26 cellular contexts compared by ENCODE assay signal in the genomic region with DNA sequence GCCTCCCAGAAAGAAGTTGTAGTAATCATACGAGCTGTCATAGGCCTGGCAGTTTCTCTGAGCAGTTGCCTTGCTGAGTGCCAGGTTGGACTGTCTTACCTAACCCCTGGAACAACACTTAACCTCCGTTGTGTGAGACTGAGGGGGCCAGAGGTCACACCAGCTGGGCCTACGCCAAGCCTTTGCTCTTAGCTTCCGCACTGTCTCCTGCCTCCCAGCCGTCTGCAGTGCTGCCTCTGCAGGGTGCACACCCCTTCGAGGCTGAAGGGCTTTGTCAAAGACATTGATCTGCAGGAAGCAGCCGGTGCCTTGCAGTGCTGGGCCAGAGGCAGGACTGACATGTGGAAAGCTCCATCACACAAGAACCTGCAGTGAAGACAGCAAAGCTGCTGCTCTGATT. TPM values are rescaled to one million over a fixed set of nuclear protein-coding genes. Genes with fewer than 3 reads are reported as not detected.
DNase-seq lines count a peak whose midpoint lies in the region; ATAC-seq, FAIRE-seq and TF ChIP-seq lines count a peak whose summit lies in the region.
"Had no signal": no experiment of that assay in that cellular context is flagged by ENCODE, and none has a peak within 500 bp of the region (broad histone marks: within the 10 kb centered on the region; RNA-seq: fewer than 3 reads in every experiment).

No MANE protein-coding gene starts in this region.

- H3K27me3 ChIP-seq in bronchial epithelial cell (ENCODE audit: control insufficient read depth, insufficient read depth, low read length) (no peaks in the 10 kb centered on the region), HAP-1 (ENCODE audit: low read depth) (no peaks in the 10 kb centered on the region)
- H3K27me3 ChIP-seq: brain microvascular endothelial cell, heart left ventricle, neutrophil, tibial artery had no signal

- H3K27me3 Mint-ChIP-seq in activated naive CD8-positive, alpha-beta T cell treated with anti-CD3 and anti-CD28 coated beads, Interleukin-2, amount 10 ng/mL, durations not matched to agents 7 days and 5 days: no peaks in the 10 kb centered on the region
- no peaks in the 10 kb centered on the region for H3K27me3 Mint-ChIP-seq in activated naive CD8-positive, alpha-beta T cell treated with anti-CD3 and anti-CD28 coated beads, Interleukin-2, amount 50 U/mL, for 24 hours
- H3K27me3 Mint-ChIP-seq: CD4-positive, CD25-positive, alpha-beta regulatory T cell had no signal

- no peak for DNase-seq in activated naive CD8-positive, alpha-beta T cell treated with anti-CD3 and anti-CD28 coated beads, Interleukin-2, amount 10 ng/mL, durations not matched to agents 7 days and 5 days
- DNase-seq in activated naive CD8-positive, alpha-beta T cell treated with anti-CD3 and anti-CD28 coated beads, Interleukin-2, amount 50 U/mL, for 24 hours: no peak
- DNase-seq in ELF-1 (ENCODE audit: low read depth, low spot score) (peak; percentile 26), bronchial epithelial cell (ENCODE audit: low read depth) (no peak), posterior vena cava (ENCODE audit: low spot score) (peak; percentile 51), NCI-H1436 (lab: John Stamatoyannopoulos, UW) (no peak), Ammon's horn (ENCODE audit: low spot score) (no peak), HAP-1 (ENCODE audit: low spot score in 2 of 2) (no peak)
- DNase-seq: activated CD4-positive, alpha-beta T cell treated with anti-CD3 and anti-CD28 coated beads, Interleukin-2, amount 50 U/mL, for 4 hours; activated CD8-positive, alpha-beta memory T cell treated with anti-CD3 and anti-CD28 coated beads, Interleukin-2, amount 50 U/mL, for 4 hours; brain microvascular endothelial cell; CD4-positive, CD25-positive, alpha-beta regulatory T cell; effector CD4-positive, alpha-beta T cell; GOT3; heart left ventricle; Kasumi-1; kidney glomerular epithelial cell; mammary epithelial cell; NCI-H1436 treated with DMSO at 0.1 percent for 48 hours; NCI-H524; tibial artery had no signal

- intact Hi-C loops in posterior vena cava (cut with DNase I): no loop called here

- POLR2A ChIA-PET in activated naive CD8-positive, alpha-beta T cell treated with anti-CD3 and anti-CD28 coated beads, Interleukin-2, amount 10 ng/mL, durations not matched to agents 7 days and 5 days (lab: Charles Lee): interaction anchor here (0.6 to 1.3 kb wide), 3 partner anchors 97 to 244 kb away, joined by 3 to 4 read pairs (median 4); a partner anchor contains a TSS

- H3K27ac Mint-ChIP-seq in activated naive CD8-positive, alpha-beta T cell treated with anti-CD3 and anti-CD28 coated beads, Interleukin-2, amount 10 ng/mL, durations not matched to agents 7 days and 5 days: peak overlapping the region; percentile 5
- H3K27ac Mint-ChIP-seq in activated naive CD8-positive, alpha-beta T cell treated with anti-CD3 and anti-CD28 coated beads, Interleukin-2, amount 50 U/mL, for 24 hours: no peak overlapping the region
- H3K27ac Mint-ChIP-seq: activated T-helper 2 cell treated with anti-CD3 and anti-CD28 coated beads, Interferon-gamma antibody, Interleukin-2, Interleukin-4, amounts not matched to agents 10 μg/mL and 5 μg/mL and 100 μg/mL, durations not matched to agents 14 hours and 24 hours and 36 hours had no signal

- no peak for TF ChIP-seq CTCF in bronchial epithelial cell (IDR thresholded peaks at IDR 0.05; ENCODE audit: insufficient read depth, low read length, severe bottlenecking)

- peaks cover 35% of the 10 kb centered on the region for H3K4me1 Mint-ChIP-seq in activated naive CD8-positive, alpha-beta T cell treated with anti-CD3 and anti-CD28 coated beads, Interleukin-2, amount 10 ng/mL, durations not matched to agents 7 days and 5 days
- peaks cover 41% of the 10 kb centered on the region for H3K4me1 Mint-ChIP-seq in activated naive CD8-positive, alpha-beta T cell treated with anti-CD3 and anti-CD28 coated beads, Interleukin-2, amount 50 U/mL, for 24 hours

- peaks cover 21% of the 10 kb centered on the region for H3K36me3 Mint-ChIP-seq in activated naive CD8-positive, alpha-beta T cell treated with anti-CD3 and anti-CD28 coated beads, Interleukin-2, amount 10 ng/mL, durations not matched to agents 7 days and 5 days
- H3K36me3 Mint-ChIP-seq in activated naive CD8-positive, alpha-beta T cell treated with anti-CD3 and anti-CD28 coated beads, Interleukin-2, amount 50 U/mL, for 24 hours (ENCODE audit: low read depth): peaks cover 17% of the 10 kb centered on the region

- in situ Hi-C loops in HAP-1 (cut with MboI; ENCODE audit: low sequenced_read_pairs): no loop called here

- H3K4me3 Mint-ChIP-seq in activated naive CD8-positive, alpha-beta T cell treated with anti-CD3 and anti-CD28 coated beads, Interleukin-2, amount 10 ng/mL, durations not matched to agents 7 days and 5 days: no peak overlapping the region
- no peak overlapping the region for H3K4me3 Mint-ChIP-seq in activated naive CD8-positive, alpha-beta T cell treated with anti-CD3 and anti-CD28 coated beads, Interleukin-2, amount 50 U/mL, for 24 hours
- H3K4me3 Mint-ChIP-seq: CD4-positive, CD25-positive, alpha-beta regulatory T cell had no signal

- peak; percentile 31 for ATAC-seq in activated naive CD8-positive, alpha-beta T cell treated with anti-CD3 and anti-CD28 coated beads, Interleukin-2, amount 10 ng/mL, durations not matched to agents 7 days and 5 days (ENCODE audit: low read depth)
- ATAC-seq in activated naive CD8-positive, alpha-beta T cell treated with anti-CD3 and anti-CD28 coated beads, Interleukin-2, amount 50 U/mL, for 24 hours: no peak
- ATAC-seq: heart left ventricle, SK-N-SH treated with all-trans-retinoic acid at 6 μM for 48 hours had no signal

- H3K9me3 Mint-ChIP-seq in activated naive CD8-positive, alpha-beta T cell treated with anti-CD3 and anti-CD28 coated beads, Interleukin-2, amount 10 ng/mL, durations not matched to agents 7 days and 5 days: no peaks in the 10 kb centered on the region
- no peaks in the 10 kb centered on the region for H3K9me3 Mint-ChIP-seq in activated naive CD8-positive, alpha-beta T cell treated with anti-CD3 and anti-CD28 coated beads, Interleukin-2, amount 50 U/mL, for 24 hours
- H3K9me3 Mint-ChIP-seq: activated T-helper 2 cell treated with anti-CD3 and anti-CD28 coated beads, Interferon-gamma antibody, Interleukin-2, Interleukin-4, amounts not matched to agents 10 μg/mL and 5 μg/mL and 100 μg/mL, durations not matched to agents 14 hours and 24 hours and 36 hours; CD4-positive, CD25-positive, alpha-beta regulatory T cell had no signal

- H3K4me3 ChIP-seq in bronchial epithelial cell (ENCODE audit: low read depth, low read length): no peak overlapping the region
- no peak overlapping the region for H3K4me3 ChIP-seq in HAP-1
- H3K4me3 ChIP-seq: heart left ventricle, prostate gland, tibial artery had no signal

- peaks cover 29% of the 10 kb centered on the region for H3K36me3 ChIP-seq in bronchial epithelial cell (ENCODE audit: control insufficient read depth, insufficient read depth, low read length)
- peaks cover 30% of the 10 kb centered on the region for H3K36me3 ChIP-seq in HAP-1 (replicated peaks)

- peak; percentile 23 for FAIRE-seq in bronchial epithelial cell (lab: Jason Lieb, UNC)
- FAIRE-seq: colon had no signal

- H3K9me3 ChIP-seq in HAP-1: no peaks in the 10 kb centered on the region
- H3K9me3 ChIP-seq: heart left ventricle, neutrophil, prostate gland, tibial artery had no signal

- no peaks in the 10 kb centered on the region for H3K4me1 ChIP-seq in HAP-1
- H3K4me1 ChIP-seq: prostate gland had no signal

RNA-seq across cellular contexts. Expression of a gene that starts 16.7 kb away (rescaled TPM):
- total RNA-seq in activated naive CD8-positive, alpha-beta T cell treated with anti-CD3 and anti-CD28 coated beads, Interleukin-2, amount 10 ng/mL, durations not matched to agents 7 days and 5 days: 10 to 100 TPM; 37.4 to 39.9 TPM
- total RNA-seq in bronchial epithelial cell (7.9 and 8.2 TPM in 2 replicates), posterior vena cava (10 to 100 TPM; 20.0 to 20.7 TPM)

RNA-seq across cellular contexts. Expression of a gene that starts 40.5 kb away (rescaled TPM):
- total RNA-seq in activated naive CD8-positive, alpha-beta T cell treated with anti-CD3 and anti-CD28 coated beads, Interleukin-2, amount 10 ng/mL, durations not matched to agents 7 days and 5 days: 1 to 10 TPM; 7.0 to 7.2 TPM
- total RNA-seq in bronchial epithelial cell: 0.13 and 0.53 TPM in 2 replicates
- total RNA-seq in posterior vena cava: 1 to 10 TPM; 2.3 to 3.2 TPM

Comparison
In these comparisons a context has a peak if more than half of its experiments do, and no peak if none do; other contexts are left out.
1. DNase-seq: peak in ELF-1 (single experiment) and posterior vena cava (single experiment); none in activated naive CD8-positive, alpha-beta T cell treated with anti-CD3 and anti-CD28 coated beads, Interleukin-2, amount 10 ng/mL, durations not matched to agents 7 days and 5 days (single experiment), activated naive CD8-positive, alpha-beta T cell treated with anti-CD3 and anti-CD28 coated beads, Interleukin-2, amount 50 U/mL, for 24 hours (single experiment), bronchial epithelial cell (single experiment), NCI-H1436 (single experiment), Ammon's horn (single experiment) and HAP-1 (0 of 2).